ENCODE assay signal across 14 cellular contexts in the genomic region with DNA sequence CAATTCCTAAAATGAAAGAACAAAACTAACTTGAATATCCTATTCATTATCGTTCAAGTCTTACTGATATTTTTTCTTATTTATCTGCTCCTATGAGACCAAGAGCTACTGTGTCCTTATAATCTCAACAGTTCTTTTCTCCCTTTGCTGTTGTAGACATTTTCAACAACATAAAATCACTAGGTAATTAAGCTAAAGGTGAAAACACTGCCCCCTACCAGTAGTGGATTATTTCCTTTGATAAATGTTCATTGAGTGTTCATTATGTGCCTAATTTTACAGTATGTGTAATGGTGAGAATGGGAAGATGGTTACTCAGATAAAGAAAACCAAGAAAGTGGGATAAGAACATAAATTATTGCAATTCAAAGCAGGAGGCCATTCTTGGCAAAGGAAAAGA. TPM values are rescaled to one million over a fixed set of nuclear protein-coding genes. Genes with fewer than 3 reads are reported as not detected.
DNase-seq lines count a peak whose midpoint lies in the region; ATAC-seq and TF ChIP-seq lines count a peak whose summit lies in the region.
"Had no signal": no experiment of that assay in that cellular context is flagged by ENCODE, and none has a peak within 500 bp of the region (broad histone marks: within the 10 kb centered on the region; RNA-seq: fewer than 3 reads in every experiment).

No MANE protein-coding gene starts in this region.

- no peaks in the 10 kb centered on the region for H3K9me2 ChIP-seq in DOHH2 (replicated peaks; ENCODE audit: control insufficient read depth, low read length)

- TF ChIP-seq EP300 in ovary (IDR thresholded peaks at IDR 0.05), result no peak

- H3K9me3 ChIP-seq in DOHH2 (ENCODE audit: control insufficient read depth, insufficient read depth, low read length) (no peaks in the 10 kb centered on the region), ovary (no peaks in the 10 kb centered on the region)
- H3K9me3 ChIP-seq: MG63, suprapubic skin had no signal

- no peaks in the 10 kb centered on the region for H3K79me2 ChIP-seq in DOHH2 (ENCODE audit: control insufficient read depth, low read length)

- H3K36me3 ChIP-seq in DOHH2 (ENCODE audit: control insufficient read depth, low read length), result no peaks in the 10 kb centered on the region
- H3K36me3 ChIP-seq in ovary, result no peaks in the 10 kb centered on the region
- H3K36me3 ChIP-seq: MG63, suprapubic skin had no signal

- DNase-seq in cardiac fibroblast (ENCODE audit: low read depth in 2 of 2) (peak; percentile 39 to 59), myocyte (ENCODE audit: low read depth) (peak; percentile 35), cerebellar cortex (ENCODE audit: low spot score) (no peak), ovary (no peak)
- DNase-seq: activated CD8-positive, alpha-beta memory T cell treated with anti-CD3 and anti-CD28 coated beads for 24 hours; kidney glomerular epithelial cell; MG63; NCI-H526 treated with DMSO at 0.1 percent for 48 hours had no signal

- ATAC-seq in HG03442 (IDR thresholded peaks at IDR 0.05; ENCODE audit: unreplicated experiment), result no peak

- H3K4me3 ChIP-seq in DOHH2 (ENCODE audit: low read length) (no peak overlapping the region), cardiac fibroblast (replicated peaks in 1 of 2; ENCODE audit: low read depth in 2 of 2, low read length in 2 of 2) (no peak overlapping the region), ovary (no peak overlapping the region)
- H3K4me3 ChIP-seq: MG63, suprapubic skin had no signal

- TF ChIP-seq POLR2A in ovary (IDR thresholded peaks at IDR 0.05), result no peak

- WGBS in ovary, 3 donors, result 80 to 89% (median 84%) methylated on average over 1 of the region's 1 CpG

- intact Hi-C loops in ovary (cut with DNase I), result no loop called here

- H3K27me3 ChIP-seq in DOHH2 (ENCODE audit: control insufficient read depth, low read length) (no peaks in the 10 kb centered on the region), ovary (no peaks in the 10 kb centered on the region)
- H3K27me3 ChIP-seq: MG63, suprapubic skin had no signal

- no peaks in the 10 kb centered on the region for H4K20me1 ChIP-seq in DOHH2 (ENCODE audit: control insufficient read depth, insufficient read depth, low read depth, low read length)

- no peak overlapping the region for H3K27ac ChIP-seq in DOHH2 (ENCODE audit: low read depth, low read length)
- no peak overlapping the region for H3K27ac ChIP-seq in ovary
- H3K27ac ChIP-seq: epithelial cell of prostate, suprapubic skin had no signal

- no peak overlapping the region for H3K4me2 ChIP-seq in DOHH2 (ENCODE audit: low read length)

- TF ChIP-seq CTCF in DOHH2 (IDR thresholded peaks at IDR 0.05; ENCODE audit: low read depth, low read length, poor library complexity, severe bottlenecking) (peak; percentile 47), LNCAP (IDR thresholded peaks at IDR 0.05) (peak; percentile 65), cardiac fibroblast (IDR thresholded peaks at IDR 0.05; ENCODE audit: low read depth, low read length) (peak; percentile 40), ovary (IDR thresholded peaks at IDR 0.05) (no peak)

- no peaks in the 10 kb centered on the region for H3F3A ChIP-seq in DOHH2 (ENCODE audit: control insufficient read depth, insufficient read depth)

- H3K4me1 ChIP-seq in DOHH2 (ENCODE audit: control insufficient read depth, low read length) (no peaks in the 10 kb centered on the region), ovary (ENCODE audit: insufficient read depth) (no peaks in the 10 kb centered on the region)
- H3K4me1 ChIP-seq: suprapubic skin had no signal

RNA-seq across cellular contexts. Expression of a gene that starts 41.4 kb away (rescaled TPM):
- 4.5 and 6.5 TPM in 2 replicates for total RNA-seq in myocyte
- 11.5 TPM for polyA plus RNA-seq in myocyte (2012)
- 1 to 10 TPM; 1.6 to 5.5 (median 2.6) TPM for total RNA-seq in ovary
- 1 to 10 TPM in 1 of 2 donors, under 1 TPM in 1; 0.61 to 2.9 TPM for polyA plus RNA-seq in ovary
- total RNA-seq: T-helper 1 cell treated with Interleukin-12 subunit alpha and Interleukin-12 subunit beta and Interleukin-4 antibody, amounts not matched to agents 30 ng/mL and 1 ng/mL, for 36 hours had no signal

Comparison
In these comparisons a context has a peak if more than half of its experiments do, and no peak if none do; other contexts are left out.
1. CTCF ChIP-seq: peak in DOHH2 (single experiment), LNCAP (single experiment) and cardiac fibroblast (single experiment); none in ovary (0 of 3).
2. DNase-seq: peak in cardiac fibroblast (2 of 2) and myocyte (single experiment); none in cerebellar cortex (single experiment) and ovary (0 of 5).